8 cellular contexts compared by ENCODE assay signal in the genomic region with DNA sequence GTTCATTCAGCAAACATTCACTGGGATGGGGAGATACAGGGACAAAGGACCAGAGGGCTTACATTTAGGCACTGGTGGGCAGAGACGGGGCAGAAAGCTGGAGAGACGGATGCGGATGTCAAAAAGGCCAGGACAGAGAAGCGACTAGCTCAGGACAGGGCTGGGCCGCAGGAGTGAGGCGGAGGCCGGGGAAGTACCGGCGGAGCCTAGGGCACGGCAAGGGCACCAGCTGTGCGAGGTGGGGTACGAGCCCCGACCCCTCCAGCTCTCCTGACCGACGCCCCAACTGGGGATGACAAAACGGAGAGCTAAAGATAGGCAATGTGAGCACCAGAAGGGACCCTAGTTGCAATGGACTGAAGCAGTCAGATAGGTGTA. TPM values are rescaled to one million over a fixed set of nuclear protein-coding genes. Genes with fewer than 3 reads are reported as not detected.
DNase-seq lines count a peak whose midpoint lies in the region; ATAC-seq and TF ChIP-seq lines count a peak whose summit lies in the region.

No MANE protein-coding gene starts in this region.

- no peak overlapping the region for H3K9ac ChIP-seq in SK-N-MC (ENCODE audit: insufficient read length)

- ATAC-seq in GM18868 (IDR thresholded peaks at IDR 0.05; ENCODE audit: unreplicated experiment): peak; percentile 3
- peak; percentile 21 for ATAC-seq in esophagus mucosa
- ATAC-seq in psoas muscle: no peak
- ATAC-seq in HG03432 (IDR thresholded peaks at IDR 0.05; ENCODE audit: unreplicated experiment): no peak

- WGBS in psoas muscle, 3 donors: 50 to 59% (median 50%) methylated on average over 16 of the region's 16 CpGs

- peaks cover 33% of the 10 kb centered on the region for H3K4me1 ChIP-seq in psoas muscle

- intact Hi-C loops in psoas muscle (cut with DNase I): loop anchor here in 1 of 2 donors (1.0 to 2.0 kb wide), 3 partner anchors 10 to 45 kb away; no protein-coding TSS in a partner anchor

- H3K27ac ChIP-seq in SK-N-MC: peak overlapping the region; percentile 80
- H3K27ac ChIP-seq in psoas muscle: peak overlapping the region; percentile 66

- H3K36me3 ChIP-seq in SK-N-MC (ENCODE audit: insufficient read depth, low read length) (no peaks in the 10 kb centered on the region), psoas muscle (ENCODE audit: insufficient read depth in 1 of 2, low read depth in 1 of 2) (no peaks in the 10 kb centered on the region)

- H3K27me3 ChIP-seq in psoas muscle (ENCODE audit: insufficient read depth in 3 of 3, low read length in 2 of 3): no peaks in the 10 kb centered on the region

- H3K4me3 ChIP-seq in SK-N-MC (peak overlapping the region; percentile 74), psoas muscle (peak overlapping the region; percentile 76)

- no peak for TF ChIP-seq CTCF in psoas muscle (IDR thresholded peaks at IDR 0.05)

- H3K9me3 ChIP-seq in SK-N-MC (ENCODE audit: low read depth, low read length) (no peaks in the 10 kb centered on the region), psoas muscle (no peaks in the 10 kb centered on the region)

- no peak for DNase-seq in SK-N-MC (ENCODE audit: low read depth, low spot score)
- peak in 1 of 2 donors; percentile 31 for DNase-seq in psoas muscle
- no peak for DNase-seq in stimulated activated CD4-positive, alpha-beta T cell treated with anti-CD3 and anti-CD28 coated beads, Interleukin-2, amount 100 ng/mL, for 24 hours
- DNase-seq in NCI-H82 treated with DMSO at 0.1 percent for 48 hours (lab: John Stamatoyannopoulos, UW; ENCODE audit: unreplicated experiment): no peak
- DNase-seq in superior temporal gyrus (ENCODE audit: extremely low spot score): no peak

RNA-seq across cellular contexts. Expression of gene SGCA, which starts 3.9 kb away (rescaled TPM):
- total RNA-seq in esophagus mucosa (0.64 TPM), psoas muscle (100 to 1,000 TPM; 245 to 291 (median 266) TPM)
- 100 to 1,000 TPM; 120 to 254 (median 151) TPM for polyA plus RNA-seq in psoas muscle

RNA-seq across cellular contexts. Expression of gene PPP1R9B, which starts 11.4 kb away (rescaled TPM):
- total RNA-seq in esophagus mucosa: 26.3 TPM
- total RNA-seq in psoas muscle: 10 to 100 TPM; 15.1 to 26.5 (median 18.4) TPM
- polyA plus RNA-seq in psoas muscle: 10 to 100 TPM in 2 of 3 donors, 1 to 10 TPM in 1; 7.0 to 11.3 (median 11.0) TPM

RNA-seq across cellular contexts. Expression of gene SAMD14, which starts 31.9 kb away (rescaled TPM):
- 0.16 TPM for total RNA-seq in esophagus mucosa
- total RNA-seq in psoas muscle: 1 to 10 TPM in 3 of 4 donors, under 1 TPM in 1; 0.55 to 2.7 (median 1.3) TPM
- polyA plus RNA-seq in psoas muscle: 1 to 10 TPM in 1 of 3 donors, under 1 TPM in 2; 0.64 to 1.3 (median 0.98) TPM

RNA-seq across cellular contexts. Expression of gene COL1A1, which starts 39.5 kb away (rescaled TPM):
- total RNA-seq in esophagus mucosa: 42.7 TPM
- total RNA-seq in psoas muscle: 10 to 100 TPM; 10.2 to 46.6 (median 18.7) TPM
- 1 to 10 TPM; 2.3 to 5.4 (median 3.3) TPM for polyA plus RNA-seq in psoas muscle

Comparison
In these comparisons a context has a peak if more than half of its experiments do, and no peak if none do; other contexts are left out.
1. ATAC-seq: peak in GM18868 (single experiment) and esophagus mucosa (single experiment); none in psoas muscle (0 of 4) and HG03432 (single experiment).
2. RNA of gene SGCA, which starts 3.9 kb away (total RNA-seq): 245 to 291 TPM in psoas muscle; 0.64 TPM in esophagus mucosa (single experiment); every median in the first group is over 100 times any median in the second.